17 cellular contexts compared by ENCODE assay signal in genomic region chr5:179290681-179291540, GRCh38. TPM values are rescaled to one million over a fixed set of nuclear protein-coding genes. Genes with fewer than 3 reads are reported as not detected.
"Had no signal": no experiment of that assay in that cellular context is flagged by ENCODE, and none has a peak within 500 bp of the region (broad histone marks: within the 10 kb centered on the region; RNA-seq: fewer than 3 reads in every experiment).

No MANE protein-coding gene starts in this region.

- H3K27ac Mint-ChIP-seq: activated CD4-positive, alpha-beta T cell treated with anti-CD3 and anti-CD28 coated beads, Interleukin-2, amount 10 ng/mL, durations not matched to agents 7 days and 5 days; effector memory CD8-positive, alpha-beta T cell; natural killer cell treated with Interleukin-12 subunit alpha and Interleukin-12 subunit beta and Interleukin-15 and Interleukin-18, amount 100 ng/mL, for 72 hours; stimulated activated memory B cell treated with anti-CD40 and anti-IgM and Interleukin-4, amounts not matched to agents 10 μg/mL and 1 μg/mL and 100 μg/mL, for 72 hours had no signal

- H3K27ac ChIP-seq: epithelial cell of prostate, gastrocnemius medialis, prostate gland, tibial artery, vagina had no signal

- H3K4me1 ChIP-seq: prostate gland had no signal

- H3K9me3 Mint-ChIP-seq: activated CD4-positive, alpha-beta T cell treated with anti-CD3 and anti-CD28 coated beads, Interleukin-2, amount 10 ng/mL, durations not matched to agents 7 days and 5 days; natural killer cell treated with Interleukin-12 subunit alpha and Interleukin-12 subunit beta and Interleukin-15 and Interleukin-18, amount 100 ng/mL, for 72 hours had no signal

- H3K27me3 ChIP-seq: gastrocnemius medialis, tibial artery, vagina had no signal

- ATAC-seq: effector memory CD8-positive, alpha-beta T cell; gastrocnemius medialis; natural killer cell treated with Interleukin-12 subunit alpha and Interleukin-12 subunit beta and Interleukin-15 and Interleukin-18, amount 100 ng/mL, for 72 hours; stimulated activated memory B cell treated with anti-CD40 and anti-IgM and Interleukin-4, amounts not matched to agents 10 μg/mL and 1 μg/mL and 100 μg/mL, for 72 hours had no signal

- DNase-seq: activated CD4-positive, alpha-beta T cell treated with anti-CD3 and anti-CD28 coated beads, Interleukin-2, amount 10 ng/mL, durations not matched to agents 7 days and 5 days; activated CD4-positive, CD25-positive, alpha-beta regulatory T cell; activated CD8-positive, alpha-beta memory T cell treated with anti-CD3 and anti-CD28 coated beads for 24 hours; activated naive CD4-positive, alpha-beta T cell treated with Interleukin-2 at 50 U/mL for 16 hours; anterior cingulate cortex; cerebellar nuclear complex; dermis blood vessel endothelial cell; effector memory CD8-positive, alpha-beta T cell; gastrocnemius medialis; mesenchymal stem cell; nucleus accumbens had no signal

- H3K4me3 ChIP-seq: gastrocnemius medialis, prostate gland, tibial artery, vagina had no signal

- H3K4me3 Mint-ChIP-seq: activated CD4-positive, alpha-beta T cell treated with anti-CD3 and anti-CD28 coated beads, Interleukin-2, amount 10 ng/mL, durations not matched to agents 7 days and 5 days; effector memory CD8-positive, alpha-beta T cell; natural killer cell treated with Interleukin-12 subunit alpha and Interleukin-12 subunit beta and Interleukin-15 and Interleukin-18, amount 100 ng/mL, for 72 hours; stimulated activated memory B cell treated with anti-CD40 and anti-IgM and Interleukin-4, amounts not matched to agents 10 μg/mL and 1 μg/mL and 100 μg/mL, for 72 hours had no signal

- H3K27me3 Mint-ChIP-seq: activated CD4-positive, alpha-beta T cell treated with anti-CD3 and anti-CD28 coated beads, Interleukin-2, amount 10 ng/mL, durations not matched to agents 7 days and 5 days; natural killer cell treated with Interleukin-12 subunit alpha and Interleukin-12 subunit beta and Interleukin-15 and Interleukin-18, amount 100 ng/mL, for 72 hours had no signal

- H3K9me3 ChIP-seq: gastrocnemius medialis, prostate gland, tibial artery, vagina had no signal

- H3K36me3 Mint-ChIP-seq: natural killer cell treated with Interleukin-12 subunit alpha and Interleukin-12 subunit beta and Interleukin-15 and Interleukin-18, amount 100 ng/mL, for 72 hours; stimulated activated memory B cell treated with anti-CD40 and anti-IgM and Interleukin-4, amounts not matched to agents 10 μg/mL and 1 μg/mL and 100 μg/mL, for 72 hours had no signal

- H3K4me1 Mint-ChIP-seq: activated CD4-positive, alpha-beta T cell treated with anti-CD3 and anti-CD28 coated beads, Interleukin-2, amount 10 ng/mL, durations not matched to agents 7 days and 5 days; stimulated activated memory B cell treated with anti-CD40 and anti-IgM and Interleukin-4, amounts not matched to agents 10 μg/mL and 1 μg/mL and 100 μg/mL, for 72 hours had no signal

- H3K36me3 ChIP-seq: gastrocnemius medialis, prostate gland, tibial artery, vagina had no signal

RNA-seq across cellular contexts. Expression of gene ADAMTS2, which starts 54.4 kb away (rescaled TPM):
- total RNA-seq: activated CD4-positive, alpha-beta T cell treated with anti-CD3 and anti-CD28 coated beads, Interleukin-2, amount 10 ng/mL, durations not matched to agents 7 days and 5 days; natural killer cell treated with Interleukin-12 subunit alpha and Interleukin-12 subunit beta and Interleukin-15 and Interleukin-18, amount 100 ng/mL, for 72 hours had no signal
